Comparison of ENCODE assay signal across 1 cellular context in the genomic region with DNA sequence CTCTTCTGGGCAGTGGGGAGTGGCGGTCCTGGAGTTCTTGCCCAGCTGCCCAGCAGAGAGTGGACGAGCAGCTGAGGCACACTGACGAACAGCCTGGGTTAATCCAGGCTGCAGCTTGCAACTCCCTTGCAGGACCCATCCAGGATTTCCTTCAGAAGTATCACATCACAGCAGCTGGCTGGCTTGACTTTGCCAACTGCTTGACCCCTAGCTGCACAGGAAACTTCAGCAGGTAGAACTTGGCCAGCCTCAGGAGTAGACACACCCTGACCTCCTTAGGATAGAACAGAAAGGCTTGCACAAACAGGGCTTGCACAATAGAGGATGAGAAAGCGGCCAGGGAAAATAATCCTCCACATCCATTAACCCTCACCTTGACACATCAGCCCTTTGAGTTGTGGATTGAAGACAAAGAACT.
TF ChIP-seq lines count a peak whose summit lies in the region.

No MANE protein-coding gene starts in this region.

TF ChIP-seq in K562, 482 proteins besides CTCF, POLR2A, EP300 and RAD21:
- TF ChIP-seq, protein P1, sequence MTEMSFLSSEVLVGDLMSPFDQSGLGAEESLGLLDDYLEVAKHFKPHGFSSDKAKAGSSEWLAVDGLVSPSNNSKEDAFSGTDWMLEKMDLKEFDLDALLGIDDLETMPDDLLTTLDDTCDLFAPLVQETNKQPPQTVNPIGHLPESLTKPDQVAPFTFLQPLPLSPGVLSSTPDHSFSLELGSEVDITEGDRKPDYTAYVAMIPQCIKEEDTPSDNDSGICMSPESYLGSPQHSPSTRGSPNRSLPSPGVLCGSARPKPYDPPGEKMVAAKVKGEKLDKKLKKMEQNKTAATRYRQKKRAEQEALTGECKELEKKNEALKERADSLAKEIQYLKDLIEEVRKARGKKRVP (CRISPR knock-in tag; IDR thresholded peaks at IDR 0.05): no peak
- TF ChIP-seq, protein P2, sequence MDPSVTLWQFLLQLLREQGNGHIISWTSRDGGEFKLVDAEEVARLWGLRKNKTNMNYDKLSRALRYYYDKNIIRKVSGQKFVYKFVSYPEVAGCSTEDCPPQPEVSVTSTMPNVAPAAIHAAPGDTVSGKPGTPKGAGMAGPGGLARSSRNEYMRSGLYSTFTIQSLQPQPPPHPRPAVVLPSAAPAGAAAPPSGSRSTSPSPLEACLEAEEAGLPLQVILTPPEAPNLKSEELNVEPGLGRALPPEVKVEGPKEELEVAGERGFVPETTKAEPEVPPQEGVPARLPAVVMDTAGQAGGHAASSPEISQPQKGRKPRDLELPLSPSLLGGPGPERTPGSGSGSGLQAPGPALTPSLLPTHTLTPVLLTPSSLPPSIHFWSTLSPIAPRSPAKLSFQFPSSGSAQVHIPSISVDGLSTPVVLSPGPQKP (CRISPR knock-in tag; IDR thresholded peaks at IDR 0.05): no peak
- TF ChIP-seq ETV5 (CRISPR knock-in tag; IDR thresholded peaks at IDR 0.05; ENCODE audit: low read depth) (no peak), CEBPB (tag; IDR thresholded peaks at IDR 0.05) (peak; percentile 47)
TF ChIP-seq in K562: peak in this region for 1.
